In genomic region chr10:35448687-35449662, GRCh38 we compare ENCODE assay signal across 10 cellular contexts.
DNase-seq lines count a peak whose midpoint lies in the region; ATAC-seq, FAIRE-seq and TF ChIP-seq lines count a peak whose summit lies in the region.
"Had no signal": no experiment of that assay in that cellular context is flagged by ENCODE, and none has a peak within 500 bp of the region (broad histone marks: within the 10 kb centered on the region; RNA-seq: fewer than 3 reads in every experiment).

No MANE protein-coding gene starts in this region.

- no peak for ATAC-seq in central memory CD8-positive, alpha-beta T cell (replicated peaks; ENCODE audit: extremely low read depth, poor library complexity, severe bottlenecking)
- ATAC-seq in HG02610 (IDR thresholded peaks at IDR 0.05; ENCODE audit: unreplicated experiment), result no peak

- no peak overlapping the region for H3K4me3 ChIP-seq in vagina

- no peak for TF ChIP-seq CTCF in vagina (IDR thresholded peaks at IDR 0.05)

- H3K36me3 Mint-ChIP-seq in activated naive CD4-positive, alpha-beta T cell treated with anti-CD3 and anti-CD28 coated beads, Interleukin-2, amount 50 U/mL, for 24 hours, result peaks cover 14% of the 10 kb centered on the region
- no peaks in the 10 kb centered on the region for H3K36me3 Mint-ChIP-seq in central memory CD8-positive, alpha-beta T cell (ENCODE audit: insufficient read depth)

- FAIRE-seq in GM19239 (lab: Jason Lieb, UNC), result no peak
- FAIRE-seq: islet of Langerhans had no signal

- peaks cover 84% of the 10 kb centered on the region for H3K4me1 Mint-ChIP-seq in activated naive CD4-positive, alpha-beta T cell treated with anti-CD3 and anti-CD28 coated beads, Interleukin-2, amount 50 U/mL, for 24 hours
- peaks cover 61% of the 10 kb centered on the region for H3K4me1 Mint-ChIP-seq in central memory CD8-positive, alpha-beta T cell

- H3K27ac ChIP-seq in vagina, result peak overlapping the region; percentile 37

- peak overlapping the region; percentile 51 for H3K4me3 Mint-ChIP-seq in activated naive CD4-positive, alpha-beta T cell treated with anti-CD3 and anti-CD28 coated beads, Interleukin-2, amount 50 U/mL, for 24 hours
- H3K4me3 Mint-ChIP-seq in central memory CD8-positive, alpha-beta T cell, result peak overlapping the region; percentile 37

- peak overlapping the region; percentile 95 for H3K27ac Mint-ChIP-seq in activated naive CD4-positive, alpha-beta T cell treated with anti-CD3 and anti-CD28 coated beads, Interleukin-2, amount 50 U/mL, for 24 hours
- no peak overlapping the region for H3K27ac Mint-ChIP-seq in central memory CD8-positive, alpha-beta T cell (ENCODE audit: low read depth)

- no peaks in the 10 kb centered on the region for H3K27me3 ChIP-seq in vagina

- no peak for DNase-seq in activated naive CD4-positive, alpha-beta T cell treated with Interleukin-2 at 50 U/mL for 16 hours
- DNase-seq in central memory CD8-positive, alpha-beta T cell (ENCODE audit: low spot score in 2 of 2), result no peak
- peak; percentile 75 for DNase-seq in medulla oblongata (ENCODE audit: extremely low spot score)
- DNase-seq in vagina (ENCODE audit: extremely low spot score in 2 of 2), result no peak
- DNase-seq in GM19239 (ENCODE audit: insufficient read length, low spot score), result no peak
- DNase-seq in NCI-H1436 (lab: John Stamatoyannopoulos, UW), result no peak

- peaks cover 3% of the 10 kb centered on the region for H3K9me3 ChIP-seq in vagina

- no peaks in the 10 kb centered on the region for H3K27me3 Mint-ChIP-seq in activated naive CD4-positive, alpha-beta T cell treated with anti-CD3 and anti-CD28 coated beads, Interleukin-2, amount 50 U/mL, for 24 hours
- no peaks in the 10 kb centered on the region for H3K27me3 Mint-ChIP-seq in central memory CD8-positive, alpha-beta T cell
- H3K27me3 Mint-ChIP-seq: activated CD4-positive, alpha-beta memory T cell treated with anti-CD3 and anti-CD28 coated beads for 36 hours had no signal

- TF ChIP-seq POLR2A in vagina (IDR thresholded peaks at IDR 0.05), result no peak

- intact Hi-C loops in vagina (cut with DNase I), result no loop called here

- H3K9me3 Mint-ChIP-seq in activated naive CD4-positive, alpha-beta T cell treated with anti-CD3 and anti-CD28 coated beads, Interleukin-2, amount 50 U/mL, for 24 hours, result peaks cover 13% of the 10 kb centered on the region
- H3K9me3 Mint-ChIP-seq in central memory CD8-positive, alpha-beta T cell, result peaks cover 8% of the 10 kb centered on the region

- peaks cover 81% of the 10 kb centered on the region for H3K4me1 ChIP-seq in vagina

- H3K36me3 ChIP-seq in vagina, result no peaks in the 10 kb centered on the region
